1 cellular context compared by ENCODE assay signal in genomic region chr11:306645-307371, GRCh38.
TF ChIP-seq lines count a peak whose summit lies in the region.

No MANE protein-coding gene starts in this region.

TF ChIP-seq in HCT116, 20 proteins besides CTCF, POLR2A, EP300 and RAD21 (continued from another document):
- TF ChIP-seq ZBTB33 (IDR thresholded peaks at IDR 0.05; ENCODE audit: extremely low read depth, insufficient replicate concordance, low read length), result no peak
- TF ChIP-seq EZH2phosphoT487 (IDR thresholded peaks at IDR 0.05; ENCODE audit: borderline replicate concordance), result no peak
- no peak for TF ChIP-seq ZNF274 (IDR thresholded peaks at IDR 0.05; ENCODE audit: low read depth, low read length)
- no peak for TF ChIP-seq JUND (IDR thresholded peaks at IDR 0.05)
- no peak for TF ChIP-seq TCF7L2 (IDR thresholded peaks at IDR 0.05; ENCODE audit: borderline replicate concordance, extremely low read depth, insufficient read depth, insufficient read length)
- no peak for TF ChIP-seq EZH2 (IDR thresholded peaks at IDR 0.05)
- no peak for TF ChIP-seq YY1 (IDR thresholded peaks at IDR 0.05; ENCODE audit: extremely low read depth, insufficient replicate concordance, low read depth, low read length)
- no peak for TF ChIP-seq POLR2AphosphoS5 (IDR thresholded peaks at IDR 0.05; ENCODE audit: low read depth, low read length)
- no peak for TF ChIP-seq MAX (IDR thresholded peaks at IDR 0.05)
